Comparison of ENCODE assay signal across 8 cellular contexts in genomic region chr18:77990901-77991300, GRCh38.
"Had no signal": no experiment of that assay in that cellular context is flagged by ENCODE, and none has a peak within 500 bp of the region (broad histone marks: within the 10 kb centered on the region; RNA-seq: fewer than 3 reads in every experiment).

No MANE protein-coding gene starts in this region.

- DNase-seq: GDM1, GF-D8 had no signal

- H3K4me3 ChIP-seq: GM12878 had no signal

- ATAC-seq: GM12878 had no signal

- FAIRE-seq: G401.6, GM12878, GM12891, GM12892, GM18507, GM19239 had no signal
